In the genomic region with DNA sequence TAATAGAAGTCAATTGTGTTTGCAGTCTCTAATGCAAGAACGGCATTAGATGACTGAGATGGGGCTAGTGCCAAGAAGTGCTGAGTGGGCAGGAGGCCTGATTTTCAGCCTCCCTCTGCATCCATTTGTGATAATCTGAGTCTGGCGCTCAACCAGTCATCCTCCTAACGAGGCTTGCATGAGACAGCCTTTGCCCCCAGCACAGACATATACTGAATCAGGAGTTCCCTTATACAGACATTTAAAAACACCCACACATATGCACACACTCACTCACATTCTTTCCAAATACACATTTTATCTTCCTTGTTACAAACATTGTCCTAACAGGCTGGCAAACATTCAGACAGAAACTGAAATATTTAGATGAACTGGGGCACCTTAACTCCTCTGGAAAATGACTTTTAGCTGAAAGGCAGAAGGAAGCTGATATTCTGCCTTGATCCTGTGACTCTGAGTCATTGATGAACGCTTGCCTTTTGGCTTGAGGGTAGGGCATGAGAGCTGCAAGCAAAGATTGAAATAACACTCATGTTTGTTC, we compare ENCODE assay signal across 1 cellular context.
TF ChIP-seq lines count a peak whose summit lies in the region.

No MANE protein-coding gene starts in this region.

TF ChIP-seq in HepG2, 621 proteins besides CTCF, POLR2A, EP300 and RAD21 (continued from another document):
- peak; percentile 28; the same call in 1 of the 2 replicates for TF ChIP-seq MAFF (IDR thresholded peaks at IDR 0.05; ENCODE audit: low read depth, low read length)
- TF ChIP-seq KLF12 (CRISPR knock-in tag; IDR thresholded peaks at IDR 0.05; ENCODE audit: borderline replicate concordance) = no peak
- TF ChIP-seq, protein P1, sequence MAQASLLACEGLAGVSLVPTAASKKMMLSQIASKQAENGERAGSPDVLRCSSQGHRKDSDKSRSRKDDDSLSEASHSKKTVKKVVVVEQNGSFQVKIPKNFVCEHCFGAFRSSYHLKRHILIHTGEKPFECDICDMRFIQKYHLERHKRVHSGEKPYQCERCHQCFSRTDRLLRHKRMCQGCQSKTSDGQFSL (CRISPR knock-in tag; IDR thresholded peaks at IDR 0.05) = no peak
- no peak for TF ChIP-seq MTF1 (CRISPR knock-in tag; IDR thresholded peaks at IDR 0.05)
- TF ChIP-seq ZFP90 (CRISPR knock-in tag; IDR thresholded peaks at IDR 0.05; ENCODE audit: borderline replicate concordance) = no peak
- no peak for TF ChIP-seq ZNF546 (CRISPR knock-in tag; conservative IDR thresholded peaks at IDR 0.05)
- TF ChIP-seq, protein P2, sequence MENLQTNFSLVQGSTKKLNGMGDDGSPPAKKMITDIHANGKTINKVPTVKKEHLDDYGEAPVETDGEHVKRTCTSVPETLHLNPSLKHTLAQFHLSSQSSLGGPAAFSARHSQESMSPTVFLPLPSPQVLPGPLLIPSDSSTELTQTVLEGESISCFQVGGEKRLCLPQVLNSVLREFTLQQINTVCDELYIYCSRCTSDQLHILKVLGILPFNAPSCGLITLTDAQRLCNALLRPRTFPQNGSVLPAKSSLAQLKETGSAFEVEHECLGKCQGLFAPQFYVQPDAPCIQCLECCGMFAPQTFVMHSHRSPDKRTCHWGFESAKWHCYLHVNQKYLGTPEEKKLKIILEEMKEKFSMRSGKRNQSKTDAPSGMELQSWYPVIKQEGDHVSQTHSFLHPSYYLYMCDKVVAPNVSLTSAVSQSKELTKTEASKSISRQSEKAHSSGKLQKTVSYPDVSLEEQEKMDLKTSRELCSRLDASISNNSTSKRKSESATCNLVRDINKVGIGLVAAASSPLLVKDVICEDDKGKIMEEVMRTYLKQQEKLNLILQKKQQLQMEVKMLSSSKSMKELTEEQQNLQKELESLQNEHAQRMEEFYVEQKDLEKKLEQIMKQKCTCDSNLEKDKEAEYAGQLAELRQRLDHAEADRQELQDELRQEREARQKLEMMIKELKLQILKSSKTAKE (CRISPR knock-in tag; IDR thresholded peaks at IDR 0.05; ENCODE audit: borderline replicate concordance) = no peak
- TF ChIP-seq, protein P3, sequence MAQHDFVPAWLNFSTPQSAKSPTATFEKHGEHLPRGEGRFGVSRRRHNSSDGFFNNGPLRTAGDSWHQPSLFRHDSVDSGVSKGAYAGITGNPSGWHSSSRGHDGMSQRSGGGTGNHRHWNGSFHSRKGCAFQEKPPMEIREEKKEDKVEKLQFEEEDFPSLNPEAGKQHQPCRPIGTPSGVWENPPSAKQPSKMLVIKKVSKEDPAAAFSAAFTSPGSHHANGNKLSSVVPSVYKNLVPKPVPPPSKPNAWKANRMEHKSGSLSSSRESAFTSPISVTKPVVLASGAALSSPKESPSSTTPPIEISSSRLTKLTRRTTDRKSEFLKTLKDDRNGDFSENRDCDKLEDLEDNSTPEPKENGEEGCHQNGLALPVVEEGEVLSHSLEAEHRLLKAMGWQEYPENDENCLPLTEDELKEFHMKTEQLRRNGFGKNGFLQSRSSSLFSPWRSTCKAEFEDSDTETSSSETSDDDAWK (CRISPR knock-in tag; IDR thresholded peaks at IDR 0.05) = no peak
- TF ChIP-seq CC2D1A (CRISPR knock-in tag; IDR thresholded peaks at IDR 0.05) = no peak
- TF ChIP-seq ZNF567 (CRISPR knock-in tag; IDR thresholded peaks at IDR 0.05; ENCODE audit: borderline replicate concordance) = no peak
TF ChIP-seq in HepG2: peak in this region for 2.
